37 cellular contexts compared by ENCODE assay signal in genomic region chr10:9828110-9828509, GRCh38.
DNase-seq lines count a peak whose midpoint lies in the region; ATAC-seq, FAIRE-seq and TF ChIP-seq lines count a peak whose summit lies in the region.
"Had no signal": no experiment of that assay in that cellular context is flagged by ENCODE, and none has a peak within 500 bp of the region (broad histone marks: within the 10 kb centered on the region; RNA-seq: fewer than 3 reads in every experiment).

No MANE protein-coding gene starts in this region.

- H3K4me1 ChIP-seq in HEK293 (ENCODE audit: control insufficient read depth, insufficient read depth, low read length) = no peaks in the 10 kb centered on the region
- H3K4me1 ChIP-seq in Karpas-422 (ENCODE audit: low read length) = peaks cover 26% of the 10 kb centered on the region
- H3K4me1 ChIP-seq: A549, BE2C had no signal

- CTCF ChIA-PET in HEK293 (lab: Yijun Ruan, JAX) = no interaction called here
- CTCF ChIA-PET in WTC11 (lab: Charles Lee) = no interaction called here

- H3K79me2 ChIP-seq in Karpas-422 (ENCODE audit: low read length) = no peaks in the 10 kb centered on the region

- H3K9me3 Mint-ChIP-seq in WTC11 (no peaks in the 10 kb centered on the region; the same call in 1 of the 2 replicates), immature natural killer cell (peaks cover 0 to 9% (median 4%) of the 10 kb centered on the region in 6 donors)
- H3K9me3 Mint-ChIP-seq: CD4-positive, alpha-beta T cell; CD8-positive, alpha-beta T cell had no signal

- H3K27me3 Mint-ChIP-seq in WTC11 (ENCODE audit: low read depth) (no peaks in the 10 kb centered on the region; the same call in 1 of the 2 replicates), immature natural killer cell (ENCODE audit: low read depth in 3 of 3) (no peaks in the 10 kb centered on the region)
- H3K27me3 Mint-ChIP-seq: B cell; CD4-positive, alpha-beta memory T cell; CD4-positive, CD25-positive, alpha-beta regulatory T cell; CD8-positive, alpha-beta memory T cell had no signal

- H3K36me3 Mint-ChIP-seq in WTC11 (no peaks in the 10 kb centered on the region), immature natural killer cell (no peaks in the 10 kb centered on the region)
- H3K36me3 Mint-ChIP-seq: CD14-positive monocyte; CD4-positive, alpha-beta memory T cell; CD4-positive, CD25-positive, alpha-beta regulatory T cell; CD8-positive, alpha-beta memory T cell; CD8-positive, alpha-beta T cell had no signal

- no peaks in the 10 kb centered on the region for H4K20me1 ChIP-seq in Karpas-422 (ENCODE audit: insufficient read depth, low read depth, low read length)
- H4K20me1 ChIP-seq: BLaER1; BLaER1 treated with 17β-estradiol and CSF1 and Interleukin-3, amounts not matched to agents 10 nM and 100 nM had no signal

- TF ChIP-seq CTCF in HEK293 (tag by site-specific recombination; IDR thresholded peaks at IDR 0.05) (no peak), WTC11 (IDR thresholded peaks at IDR 0.05) (no peak)

- H3K9me2 ChIP-seq in Karpas-422 (replicated peaks; ENCODE audit: insufficient read depth, low read length) = no peaks in the 10 kb centered on the region

- H3K36me3 ChIP-seq in HEK293 (ENCODE audit: control insufficient read depth in 2 of 2, insufficient read depth in 1 of 2, low read length in 2 of 2) (no peaks in the 10 kb centered on the region), MG63 (no peaks in the 10 kb centered on the region), Karpas-422 (ENCODE audit: insufficient read depth, low read length) (no peaks in the 10 kb centered on the region; the same call in 1 of the 2 replicates)
- H3K36me3 ChIP-seq: BE2C; BLaER1; BLaER1 treated with 17β-estradiol and CSF1 and Interleukin-3, amounts not matched to agents 10 nM and 100 nM had no signal

- H3K27me3 ChIP-seq in MG63 (no peaks in the 10 kb centered on the region), Karpas-422 (ENCODE audit: low read length) (no peaks in the 10 kb centered on the region)
- H3K27me3 ChIP-seq: BE2C; BLaER1; BLaER1 treated with 17β-estradiol and CSF1 and Interleukin-3, amounts not matched to agents 10 nM and 100 nM had no signal

- no peak overlapping the region for H3K9ac ChIP-seq in Karpas-422 (ENCODE audit: low read length)
- H3K9ac ChIP-seq: BLaER1; BLaER1 treated with 17β-estradiol and CSF1 and Interleukin-3, amounts not matched to agents 10 nM and 100 nM had no signal

- peak; percentile 72 for FAIRE-seq in endometrium (lab: Jason Lieb, UNC)
- FAIRE-seq: A204.1, A549, D721Med had no signal

- POLR2A ChIA-PET in HEK293 (lab: Yijun Ruan, JAX) = no interaction called here
- POLR2A ChIA-PET in WTC11 (lab: Charles Lee) = no interaction called here

- H3K9me3 ChIP-seq in HEK293 (ENCODE audit: control insufficient read depth, insufficient read depth, low read depth, low read length) (no peaks in the 10 kb centered on the region), MG63 (no peaks in the 10 kb centered on the region), Karpas-422 (ENCODE audit: low read length) (no peaks in the 10 kb centered on the region)
- H3K9me3 ChIP-seq: A549; BE2C; BLaER1; BLaER1 treated with 17β-estradiol and CSF1 and Interleukin-3, amounts not matched to agents 10 nM and 100 nM had no signal

- H2AFZ ChIP-seq in Karpas-422 (ENCODE audit: low read length) = no peak overlapping the region

- no peak overlapping the region for H3K27ac Mint-ChIP-seq in WTC11
- no peak overlapping the region for H3K27ac Mint-ChIP-seq in immature natural killer cell
- H3K27ac Mint-ChIP-seq: B cell; CD14-positive monocyte; CD4-positive, alpha-beta memory T cell; CD4-positive, alpha-beta T cell; CD4-positive, CD25-positive, alpha-beta regulatory T cell; CD8-positive, alpha-beta memory T cell; CD8-positive, alpha-beta T cell had no signal

- DNase-seq in MG63 (no peak), WTC11 (ENCODE audit: low spot score) (no peak), immature natural killer cell (no peak), foreskin melanocyte (no peak), Karpas-422 (no peak)
- DNase-seq in stimulated activated CD8-positive, alpha-beta memory T cell treated with anti-CD3 and anti-CD28 coated beads, Interleukin-4, amount 100 ng/mL, for 48 hours = no peak
- DNase-seq: 8988T; ACHN; AML-193; BE2C; C1 segment of cervical spinal cord; Caco-2; Calu3; CD4-positive, alpha-beta memory T cell; CD4-positive, alpha-beta T cell; CD4-positive, CD25-positive, alpha-beta regulatory T cell; CD8-positive, alpha-beta memory T cell; CD8-positive, alpha-beta T cell; COR-L47; DMS 273 treated with DMSO at 0.1 percent for 48 hours; DMS153; DMS53; DMS79; DMS79 treated with DMSO at 0.1 percent for 48 hours; DND-41; EL had no signal

- peaks cover 12% of the 10 kb centered on the region for H3K4me1 Mint-ChIP-seq in WTC11
- H3K4me1 Mint-ChIP-seq in immature natural killer cell = no peaks in the 10 kb centered on the region
- H3K4me1 Mint-ChIP-seq: B cell; CD14-positive monocyte; CD4-positive, alpha-beta memory T cell; CD4-positive, CD25-positive, alpha-beta regulatory T cell; CD8-positive, alpha-beta memory T cell had no signal

- H3K27ac ChIP-seq in HEK293 (ENCODE audit: extremely low read depth, low read depth, low read length) = no peak overlapping the region
- no peak overlapping the region for H3K27ac ChIP-seq in Karpas-422 (ENCODE audit: low read length)
- H3K27ac ChIP-seq: 22Rv1; A549; BLaER1; BLaER1 treated with 17β-estradiol and CSF1 and Interleukin-3, amounts not matched to agents 10 nM and 100 nM; C4-2B had no signal

- ATAC-seq in WTC11 = no peak
- ATAC-seq: A549; CD8-positive, alpha-beta T cell had no signal

- H3K4me3 ChIP-seq in HEK293 (ENCODE audit: low read depth, low read length) = no peak overlapping the region
- peak overlapping the region; percentile 37 for H3K4me3 ChIP-seq in MG63
- H3K4me3 ChIP-seq in Karpas-422 (ENCODE audit: low read length) = no peak overlapping the region
- H3K4me3 ChIP-seq: A549; BLaER1; BLaER1 treated with 17β-estradiol and CSF1 and Interleukin-3, amounts not matched to agents 10 nM and 100 nM had no signal

- no peak overlapping the region for H3K4me2 ChIP-seq in Karpas-422 (ENCODE audit: low read depth, low read length, poor library complexity, severe bottlenecking)
- H3K4me2 ChIP-seq: A549; BLaER1; BLaER1 treated with 17β-estradiol and CSF1 and Interleukin-3, amounts not matched to agents 10 nM and 100 nM had no signal

- H3K4me3 Mint-ChIP-seq in WTC11 (no peak overlapping the region), immature natural killer cell (no peak overlapping the region)
- H3K4me3 Mint-ChIP-seq: B cell; CD14-positive monocyte; CD4-positive, alpha-beta memory T cell; CD4-positive, alpha-beta T cell; CD4-positive, CD25-positive, alpha-beta regulatory T cell; CD8-positive, alpha-beta memory T cell; CD8-positive, alpha-beta T cell had no signal

TF ChIP-seq in HEK293, 187 proteins besides CTCF, POLR2A, EP300 and RAD21:
- no peak for TF ChIP-seq ZBTB44 (tag by site-specific recombination; IDR thresholded peaks at IDR 0.05)
- TF ChIP-seq ZNF664 (tag by site-specific recombination; IDR thresholded peaks at IDR 0.05) = 0 out of 2 replicates have a peak, but pooled peaks have one; percentile 20
TF ChIP-seq in HEK293: peak in this region for 1.

TF ChIP-seq in WTC11, 78 proteins besides CTCF, POLR2A, EP300 and RAD21:
- peak; percentile 92 for TF ChIP-seq HMGA2 (CRISPR knock-in tag; IDR thresholded peaks at IDR 0.05)
- no peak for TF ChIP-seq ZBTB21 (CRISPR knock-in tag; IDR thresholded peaks at IDR 0.05; ENCODE audit: borderline replicate concordance)
